Comparison of ENCODE assay signal across 21 cellular contexts in the genomic region with DNA sequence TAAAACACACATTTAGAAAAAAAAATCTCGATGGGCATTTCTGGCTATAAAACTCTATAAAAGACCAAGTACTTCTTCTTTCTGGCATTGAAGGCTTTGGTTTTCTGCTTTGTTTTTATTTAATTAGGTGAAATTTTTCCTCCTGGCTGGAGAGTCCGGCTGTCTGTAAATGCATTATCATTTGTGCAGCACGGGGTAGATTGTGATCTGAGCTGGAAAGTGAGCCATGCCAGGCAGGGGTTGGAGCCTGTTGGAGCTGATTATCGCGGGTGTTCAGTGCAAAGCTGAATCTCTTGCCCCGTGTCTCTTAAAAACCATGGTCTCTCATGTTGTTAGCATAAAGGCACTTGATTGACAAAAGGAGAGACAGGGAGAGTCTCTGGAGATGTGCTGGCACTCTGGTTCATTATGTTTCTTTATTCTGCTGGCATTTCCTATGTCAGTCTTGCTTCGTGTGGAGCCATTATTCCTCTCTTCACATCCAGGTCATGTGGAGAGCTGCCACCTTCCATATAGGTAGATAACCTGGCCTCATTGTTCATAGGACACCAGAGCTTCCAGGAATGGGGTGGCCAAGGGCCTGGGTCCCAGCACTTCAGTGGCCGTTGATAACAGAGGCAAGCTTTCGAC.
DNase-seq lines count a peak whose midpoint lies in the region; ATAC-seq, FAIRE-seq and TF ChIP-seq lines count a peak whose summit lies in the region.
"Had no signal": no experiment of that assay in that cellular context is flagged by ENCODE, and none has a peak within 500 bp of the region (broad histone marks: within the 10 kb centered on the region; RNA-seq: fewer than 3 reads in every experiment).

No MANE protein-coding gene starts in this region.

- no peaks in the 10 kb centered on the region for H4K20me1 ChIP-seq in endothelial cell of umbilical vein (replicated peaks; ENCODE audit: control insufficient read depth, extremely low read depth, insufficient read depth, low read length)

- dilution Hi-C loops in endothelial cell of umbilical vein (cut with MboI; ENCODE audit: extremely low pct_ligation_motif_present, low sequenced_read_pairs): no loop called here

- no peak for TF ChIP-seq POLR2A in breast epithelium (IDR thresholded peaks at IDR 0.05)
- TF ChIP-seq POLR2A in endothelial cell of umbilical vein (IDR thresholded peaks at IDR 0.05; ENCODE audit: low read depth, low read length): no peak

- peaks cover 53% of the 10 kb centered on the region for H3K4me1 Mint-ChIP-seq in MCF 10A (ENCODE audit: insufficient read depth, unreplicated experiment)
- H3K4me1 Mint-ChIP-seq in CD4-positive, alpha-beta T cell (ENCODE audit: low read depth): no peaks in the 10 kb centered on the region

- peaks cover 30% of the 10 kb centered on the region for H3K36me3 Mint-ChIP-seq in MCF 10A (ENCODE audit: insufficient read depth, unreplicated experiment)
- no peaks in the 10 kb centered on the region for H3K36me3 Mint-ChIP-seq in CD4-positive, alpha-beta T cell (ENCODE audit: low read depth)

- intact Hi-C loops in MCF 10A (cut with micrococcal nuclease): no loop called here
- intact Hi-C loops in breast epithelium (cut with DNase I; ENCODE audit: low total_unique reads): no loop called here
- intact Hi-C loops in endothelial cell of umbilical vein (cut with micrococcal nuclease): no loop called here
- intact Hi-C loops in CD4-positive, alpha-beta T cell (cut with DNase I, micrococcal nuclease): no loop called here

- no peak for ATAC-seq in RWPE2 (ENCODE audit: low read depth)
- ATAC-seq in CD4-positive, alpha-beta T cell (ENCODE audit: poor library complexity): no peak
- ATAC-seq: activated CD8-positive, alpha-beta T cell treated with anti-CD3 and anti-CD28 coated beads for 36 hours; upper lobe of right lung had no signal

- no peak overlapping the region for H2AK5ac ChIP-seq in neuronal stem cell (ENCODE audit: low read depth, low read length)

- H3K9me3 Mint-ChIP-seq in MCF 10A (ENCODE audit: unreplicated experiment): no peaks in the 10 kb centered on the region
- H3K9me3 Mint-ChIP-seq in CD4-positive, alpha-beta T cell: no peaks in the 10 kb centered on the region
- H3K9me3 Mint-ChIP-seq: activated CD8-positive, alpha-beta T cell treated with anti-CD3 and anti-CD28 coated beads for 36 hours had no signal

- no CpG with 5 or more reads among the region's 9 CpGs for WGBS in neuronal stem cell (ENCODE audit: extremely low coverage in 2 of 2, insufficient read length in 2 of 2, insufficient replicate concordance in 1 of 2), 2 donors

- no peak overlapping the region for H2BK120ac ChIP-seq in neuronal stem cell (ENCODE audit: low read depth, low read length)

- no peak overlapping the region for H4K8ac ChIP-seq in neuronal stem cell (ENCODE audit: low read depth, low read length)

- H3K36me3 ChIP-seq in breast epithelium (no peaks in the 10 kb centered on the region), RWPE2 (ENCODE audit: low read depth) (no peaks in the 10 kb centered on the region), endothelial cell of umbilical vein (ENCODE audit: control insufficient read depth in 2 of 2, extremely low read depth in 1 of 2, insufficient read depth in 2 of 2, low read length in 2 of 2) (no peaks in the 10 kb centered on the region), neuronal stem cell (replicated peaks in 1 of 2; ENCODE audit: control insufficient read depth in 2 of 2, insufficient read depth in 2 of 2, low read length in 2 of 2) (peaks cover 0 to 8% of the 10 kb centered on the region in 2 donors)
- H3K36me3 ChIP-seq: left ventricle myocardium inferior, upper lobe of right lung had no signal

- H3K18ac ChIP-seq in neuronal stem cell (ENCODE audit: low read length): no peak overlapping the region

- no peak overlapping the region for H3K9ac ChIP-seq in endothelial cell of umbilical vein (replicated peaks; ENCODE audit: extremely low read depth, insufficient read depth, low read length)
- no peak overlapping the region for H3K9ac ChIP-seq in neuronal stem cell (ENCODE audit: low read depth, low read length, poor library complexity)

- no peaks in the 10 kb centered on the region for H3K27me3 Mint-ChIP-seq in MCF 10A (ENCODE audit: insufficient read depth, unreplicated experiment)
- H3K27me3 Mint-ChIP-seq in CD4-positive, alpha-beta T cell: peaks cover 19% of the 10 kb centered on the region
- H3K27me3 Mint-ChIP-seq: activated CD8-positive, alpha-beta T cell treated with anti-CD3 and anti-CD28 coated beads for 36 hours had no signal

- no peak overlapping the region for H2AFZ ChIP-seq in endothelial cell of umbilical vein (ENCODE audit: low read depth, low read length)
- no peak overlapping the region for H2AFZ ChIP-seq in neuronal stem cell (ENCODE audit: low read length)

- peak overlapping the region; percentile 77 for H3K27ac Mint-ChIP-seq in MCF 10A (ENCODE audit: low read depth, unreplicated experiment)
- H3K27ac Mint-ChIP-seq in CD4-positive, alpha-beta T cell: no peak overlapping the region
- H3K27ac Mint-ChIP-seq: activated CD8-positive, alpha-beta T cell treated with anti-CD3 and anti-CD28 coated beads for 36 hours had no signal

- no peak overlapping the region for H3K4me3 Mint-ChIP-seq in MCF 10A (ENCODE audit: unreplicated experiment)
- H3K4me3 Mint-ChIP-seq in CD4-positive, alpha-beta T cell: no peak overlapping the region
- H3K4me3 Mint-ChIP-seq: activated CD8-positive, alpha-beta T cell treated with anti-CD3 and anti-CD28 coated beads for 36 hours had no signal

- H3K79me1 ChIP-seq in neuronal stem cell (ENCODE audit: low read depth, low read length): peaks cover 6% of the 10 kb centered on the region

- H3K4me1 ChIP-seq in breast epithelium (peaks cover 0 to 3% of the 10 kb centered on the region in 2 donors), RWPE2 (ENCODE audit: insufficient read depth, poor library complexity, severe bottlenecking) (peaks cover 33% of the 10 kb centered on the region), endothelial cell of umbilical vein (ENCODE audit: control insufficient read depth, extremely low read depth, insufficient read depth, low read length) (peaks cover 4% of the 10 kb centered on the region), neuronal stem cell (ENCODE audit: control insufficient read depth in 2 of 2, insufficient read depth in 1 of 2, low read depth in 1 of 2, low read length in 2 of 2) (peaks cover 5 to 21% of the 10 kb centered on the region in 2 donors)
- H3K4me1 ChIP-seq: upper lobe of right lung had no signal

- H3K14ac ChIP-seq in neuronal stem cell (ENCODE audit: low read length): no peak overlapping the region

- no peak for TF ChIP-seq CTCF in MCF 10A (IDR thresholded peaks at IDR 0.05; ENCODE audit: unreplicated experiment)
- no peak for TF ChIP-seq CTCF in breast epithelium (IDR thresholded peaks at IDR 0.05)
- no peak for TF ChIP-seq CTCF in RWPE2 (IDR thresholded peaks at IDR 0.05; ENCODE audit: poor library complexity, severe bottlenecking)
- TF ChIP-seq CTCF in endothelial cell of umbilical vein (IDR thresholded peaks at IDR 0.05; ENCODE audit: extremely low read depth in 1 of 2, insufficient read depth in 1 of 2, low read depth in 1 of 2, low read length in 2 of 2): no peak
- no peak for TF ChIP-seq CTCF in CD4-positive, alpha-beta T cell (IDR thresholded peaks at IDR 0.05)

- CTCF ChIA-PET in MCF 10A (lab: Yijun Ruan, JAX) (interaction anchor here (0.6 to 1.3 kb wide), 8 partner anchors 10 to 533 kb away, joined by 3 to 8 read pairs (median 4); no protein-coding TSS in a partner anchor), endothelial cell of umbilical vein (lab: Charles Lee) (interaction anchor here (1.7 to 2.4 kb wide), 2 partner anchors 197 to 240 kb away, joined by 7 to 13 read pairs; no protein-coding TSS in a partner anchor)
- CTCF ChIA-PET in CD4-positive, alpha-beta T cell (lab: Charles Lee): no interaction called here

- POLR2A ChIA-PET in MCF 10A (lab: Yijun Ruan, JAX) (interaction anchor here (0.7 to 1.4 kb wide), 4 partner anchors 11 to 399 kb away, joined by 3 to 5 read pairs (median 4); no protein-coding TSS in a partner anchor), endothelial cell of umbilical vein (lab: Charles Lee) (interaction anchor here (0.6 kb wide), 1 partner anchor 45 kb away, joined by 6 read pairs; no protein-coding TSS in a partner anchor)
- POLR2A ChIA-PET in CD4-positive, alpha-beta T cell (lab: Charles Lee): no interaction called here

- no peaks in the 10 kb centered on the region for H3K9me3 ChIP-seq in breast epithelium
- no peaks in the 10 kb centered on the region for H3K9me3 ChIP-seq in RWPE2 (ENCODE audit: severe bottlenecking)
- H3K9me3 ChIP-seq in endothelial cell of umbilical vein (replicated peaks; ENCODE audit: control insufficient read depth, insufficient read depth, low read length): no peaks in the 10 kb centered on the region
- H3K9me3 ChIP-seq in neuronal stem cell (replicated peaks in 1 of 2; ENCODE audit: control insufficient read depth in 2 of 2, insufficient read depth in 1 of 2, low read depth in 1 of 2, low read length in 2 of 2): no peaks in the 10 kb centered on the region
- no peaks in the 10 kb centered on the region for H3K9me3 ChIP-seq in CD4-positive, alpha-beta T cell (ENCODE audit: control insufficient read depth, low read length)
- H3K9me3 ChIP-seq: left ventricle myocardium inferior, psoas muscle, upper lobe of right lung had no signal

- no TSS peak for BruUV-seq in MCF 10A (replicated peaks; lab: Mats Ljungman, UMichigan)
- BruUV-seq in endothelial cell of umbilical vein (replicated peaks; lab: Mats Ljungman, UMichigan): no TSS peak

- no peak overlapping the region for H2BK15ac ChIP-seq in neuronal stem cell (ENCODE audit: low read length)

- no peak overlapping the region for H3K4ac ChIP-seq in neuronal stem cell (ENCODE audit: low read length)

- DNase-seq in MCF 10A (ENCODE audit: unreplicated experiment) (no peak), breast epithelium (ENCODE audit: low spot score in 2 of 2) (no peak), RWPE2 (ENCODE audit: low spot score) (no peak), endothelial cell of umbilical vein (ENCODE audit: low read depth, low spot score) (no peak), SW 1271 (lab: John Stamatoyannopoulos, UW) (no peak), neuronal stem cell (ENCODE audit: low spot score) (no peak)
- no peak for DNase-seq in effector CD4-positive, alpha-beta T cell
- no peak for DNase-seq in CD4-positive, alpha-beta T cell
- DNase-seq: ACHN; activated CD4-positive, CD25-positive, alpha-beta regulatory T cell treated with anti-CD3 and anti-CD28 coated beads, Interleukin-2, amount 50 U/mL, for 72 hours; activated CD8-positive, alpha-beta T cell treated with anti-CD3 and anti-CD28 coated beads for 36 hours; activated T-cell treated with anti-CD3 and anti-CD28 coated beads, Interleukin-2, amount 50 U/mL, for 1 hour; GOT3; left ventricle myocardium inferior; NCI-H226; T-helper 9 cell; upper lobe of right lung had no signal

- no peak overlapping the region for H4K91ac ChIP-seq in neuronal stem cell (ENCODE audit: low read depth, low read length, poor library complexity)

- H3K4me3 ChIP-seq in breast epithelium (no peak overlapping the region), RWPE2 (ENCODE audit: severe bottlenecking) (no peak overlapping the region), endothelial cell of umbilical vein (replicated peaks in 1 of 3; ENCODE audit: insufficient read depth in 1 of 3, low read depth in 1 of 3, low read length in 3 of 3) (no peak overlapping the region), neuronal stem cell (ENCODE audit: low read length in 2 of 2) (no peak overlapping the region)
- H3K4me3 ChIP-seq: coronary artery, left ventricle myocardium inferior, psoas muscle, upper lobe of right lung had no signal

- H3K79me2 ChIP-seq in endothelial cell of umbilical vein (ENCODE audit: control insufficient read depth, insufficient read depth, low read length): peaks cover 9% of the 10 kb centered on the region

- H3K27me3 ChIP-seq in breast epithelium: no peaks in the 10 kb centered on the region
- H3K27me3 ChIP-seq in RWPE2 (ENCODE audit: insufficient read depth, poor library complexity, severe bottlenecking): no peaks in the 10 kb centered on the region
- no peaks in the 10 kb centered on the region for H3K27me3 ChIP-seq in endothelial cell of umbilical vein (ENCODE audit: control insufficient read depth in 2 of 2, insufficient read depth in 2 of 2, low read length in 2 of 2)
- H3K27me3 ChIP-seq in neuronal stem cell (ENCODE audit: control insufficient read depth in 3 of 3, insufficient read depth in 3 of 3, low read depth in 1 of 3, low read length in 3 of 3): no peaks in the 10 kb centered on the region
- H3K27me3 ChIP-seq in CD4-positive, alpha-beta T cell (ENCODE audit: control insufficient read depth, insufficient read depth, low read length): no peaks in the 10 kb centered on the region
- H3K27me3 ChIP-seq: foreskin keratinocyte, upper lobe of right lung had no signal

- H2BK5ac ChIP-seq in neuronal stem cell (ENCODE audit: low read length): no peak overlapping the region

- no peak overlapping the region for H3K27ac ChIP-seq in breast epithelium
- H3K27ac ChIP-seq in RWPE2 (ENCODE audit: poor library complexity, severe bottlenecking): peak overlapping the region; percentile 14
- no peak overlapping the region for H3K27ac ChIP-seq in endothelial cell of umbilical vein (ENCODE audit: insufficient read depth, low read depth, low read length)
- no peak overlapping the region for H3K27ac ChIP-seq in neuronal stem cell (replicated peaks; ENCODE audit: low read length)
- no peak overlapping the region for H3K27ac ChIP-seq in CD4-positive, alpha-beta T cell (ENCODE audit: low read depth, low read length)
- H3K27ac ChIP-seq: coronary artery, foreskin keratinocyte, left ventricle myocardium inferior, psoas muscle, upper lobe of right lung had no signal

- peak; percentile 31 for FAIRE-seq in endothelial cell of umbilical vein (lab: Jason Lieb, UNC)
- FAIRE-seq: D721Med had no signal

- no peaks in the 10 kb centered on the region for H3K9me1 ChIP-seq in endothelial cell of umbilical vein (replicated peaks; ENCODE audit: control insufficient read depth, extremely low read depth, insufficient read depth, low read length)

- H3K4me2 ChIP-seq in endothelial cell of umbilical vein (ENCODE audit: insufficient read depth, low read length) (no peak overlapping the region), neuronal stem cell (ENCODE audit: insufficient read depth, low read length, poor library complexity, severe bottlenecking) (no peak overlapping the region)

- H2BK12ac ChIP-seq in neuronal stem cell (ENCODE audit: low read length): no peak overlapping the region

- H3K23ac ChIP-seq in neuronal stem cell (ENCODE audit: low read depth, low read length, poor library complexity): no peak overlapping the region
